ENCODE assay signal across 21 cellular contexts in genomic region chrX:8607326-8607725, GRCh38.
A peak's percentile ranks its signal among the peaks of the same experiment; 100 is the strongest.
DNase-seq lines count a peak whose midpoint lies in the region; TF ChIP-seq lines count a peak whose summit lies in the region.
"Had no signal": no experiment of that assay in that cellular context is flagged by ENCODE, and none has a peak within 500 bp of the region (broad histone marks: within the 10 kb centered on the region; RNA-seq: fewer than 3 reads in every experiment).

No MANE protein-coding gene starts in this region.

- DNase-seq in Caki2 (ENCODE audit: low read depth) (peak; percentile 80), NCI-H69 (lab: John Stamatoyannopoulos, UW) (peak; percentile 5), choroid plexus epithelial cell (ENCODE audit: low read depth) (peak; percentile 20), kidney tubule cell (ENCODE audit: low spot score) (peak; percentile 38), COLO829 (ENCODE audit: low spot score) (no peak), retina (no peak), NCI-H526 treated with DMSO at 0.1 percent for 48 hours (lab: John Stamatoyannopoulos, UW) (no peak)
- no peak for DNase-seq in activated CD4-positive, alpha-beta memory T cell treated with anti-CD3 and anti-CD28 coated beads, Interleukin-2, amount 10 ng/mL, durations not matched to agents 7 days and 5 days
- DNase-seq: activated naive CD8-positive, alpha-beta T cell treated with anti-CD3 and anti-CD28 coated beads, Interleukin-2, amount 50 U/mL, for 24 hours; CD4-positive, alpha-beta memory T cell; heart left ventricle; immature natural killer cell; mesenchymal stem cell; MM.1S; NCI-H187; NCI-H446; stimulated activated naive CD4-positive, alpha-beta T cell treated with Interleukin-2 at 50 U/mL for 16 hours had no signal

- in situ Hi-C loops in Caki2 (cut with HindIII; ENCODE audit: low pct_unique_long_range_greater_than_20kb, low sequenced_read_pairs) = no loop called here

- POLR2A ChIA-PET in activated CD4-positive, alpha-beta memory T cell treated with anti-CD3 and anti-CD28 coated beads, Interleukin-2, amount 10 ng/mL, durations not matched to agents 7 days and 5 days (lab: Charles Lee) = no interaction called here

- no peak for TF ChIP-seq CTCF in choroid plexus epithelial cell (conservative IDR thresholded peaks at IDR 0.05; ENCODE audit: low read depth, low read length)

- H3K4me1 Mint-ChIP-seq in activated CD4-positive, alpha-beta memory T cell treated with anti-CD3 and anti-CD28 coated beads, Interleukin-2, amount 10 ng/mL, durations not matched to agents 7 days and 5 days = no peaks in the 10 kb centered on the region
- H3K4me1 Mint-ChIP-seq: activated naive CD8-positive, alpha-beta T cell treated with anti-CD3 and anti-CD28 coated beads, Interleukin-2, amount 50 U/mL, for 24 hours; activated T-helper 17 cell treated with anti-CD3 and anti-CD28 coated beads, Interleukin-2, amount 50 U/mL, for 72 hours; CD4-positive, alpha-beta memory T cell; immature natural killer cell had no signal

- no peak overlapping the region for H3K4me3 ChIP-seq in choroid plexus epithelial cell (ENCODE audit: low read depth, low read length)
- H3K4me3 ChIP-seq: heart left ventricle had no signal

- H3K36me3 Mint-ChIP-seq in activated CD4-positive, alpha-beta memory T cell treated with anti-CD3 and anti-CD28 coated beads, Interleukin-2, amount 10 ng/mL, durations not matched to agents 7 days and 5 days (ENCODE audit: low read depth) = no peaks in the 10 kb centered on the region
- H3K36me3 Mint-ChIP-seq: CD4-positive, alpha-beta memory T cell; immature natural killer cell; natural killer cell treated with Interleukin-12 subunit alpha and Interleukin-12 subunit beta and Interleukin-15 and Interleukin-18, amount 100 ng/mL, for 72 hours; type B pancreatic cell had no signal

- H3K9me3 Mint-ChIP-seq in activated CD4-positive, alpha-beta memory T cell treated with anti-CD3 and anti-CD28 coated beads, Interleukin-2, amount 10 ng/mL, durations not matched to agents 7 days and 5 days = no peaks in the 10 kb centered on the region
- H3K9me3 Mint-ChIP-seq: activated naive CD8-positive, alpha-beta T cell treated with anti-CD3 and anti-CD28 coated beads, Interleukin-2, amount 50 U/mL, for 24 hours; activated T-helper 17 cell treated with anti-CD3 and anti-CD28 coated beads, Interleukin-2, amount 50 U/mL, for 72 hours; T-helper 2 cell treated with Interferon-gamma antibody and Interleukin-4, amounts not matched to agents 5 μg/mL and 100 μg/mL, for 36 hours; type B pancreatic cell had no signal

- H3K27me3 Mint-ChIP-seq in activated CD4-positive, alpha-beta memory T cell treated with anti-CD3 and anti-CD28 coated beads, Interleukin-2, amount 10 ng/mL, durations not matched to agents 7 days and 5 days = no peaks in the 10 kb centered on the region
- H3K27me3 Mint-ChIP-seq: activated naive CD8-positive, alpha-beta T cell treated with anti-CD3 and anti-CD28 coated beads, Interleukin-2, amount 50 U/mL, for 24 hours; activated T-helper 17 cell treated with anti-CD3 and anti-CD28 coated beads, Interleukin-2, amount 50 U/mL, for 72 hours; CD4-positive, alpha-beta memory T cell; natural killer cell treated with Interleukin-12 subunit alpha and Interleukin-12 subunit beta and Interleukin-15 and Interleukin-18, amount 100 ng/mL, for 72 hours; type B pancreatic cell had no signal

- CTCF ChIA-PET in activated CD4-positive, alpha-beta memory T cell treated with anti-CD3 and anti-CD28 coated beads, Interleukin-2, amount 10 ng/mL, durations not matched to agents 7 days and 5 days (lab: Charles Lee) = no interaction called here

- no peak overlapping the region for H3K27ac Mint-ChIP-seq in activated CD4-positive, alpha-beta memory T cell treated with anti-CD3 and anti-CD28 coated beads, Interleukin-2, amount 10 ng/mL, durations not matched to agents 7 days and 5 days
- H3K27ac Mint-ChIP-seq: activated naive CD8-positive, alpha-beta T cell treated with anti-CD3 and anti-CD28 coated beads, Interleukin-2, amount 50 U/mL, for 24 hours; activated T-helper 17 cell treated with anti-CD3 and anti-CD28 coated beads, Interleukin-2, amount 50 U/mL, for 72 hours; CD4-positive, alpha-beta memory T cell; immature natural killer cell; natural killer cell treated with Interleukin-12 subunit alpha and Interleukin-12 subunit beta and Interleukin-15 and Interleukin-18, amount 100 ng/mL, for 72 hours; T-helper 2 cell treated with Interferon-gamma antibody and Interleukin-4, amounts not matched to agents 5 μg/mL and 100 μg/mL, for 36 hours; type B pancreatic cell had no signal

- H3K4me3 Mint-ChIP-seq in activated CD4-positive, alpha-beta memory T cell treated with anti-CD3 and anti-CD28 coated beads, Interleukin-2, amount 10 ng/mL, durations not matched to agents 7 days and 5 days = no peak overlapping the region
- H3K4me3 Mint-ChIP-seq: activated naive CD8-positive, alpha-beta T cell treated with anti-CD3 and anti-CD28 coated beads, Interleukin-2, amount 50 U/mL, for 24 hours; activated T-helper 17 cell treated with anti-CD3 and anti-CD28 coated beads, Interleukin-2, amount 50 U/mL, for 72 hours; CD4-positive, alpha-beta memory T cell; immature natural killer cell; natural killer cell treated with Interleukin-12 subunit alpha and Interleukin-12 subunit beta and Interleukin-15 and Interleukin-18, amount 100 ng/mL, for 72 hours; T-helper 2 cell treated with Interferon-gamma antibody and Interleukin-4, amounts not matched to agents 5 μg/mL and 100 μg/mL, for 36 hours; type B pancreatic cell had no signal

Comparison
In these comparisons a context has a peak if more than half of its experiments do, and no peak if none do; other contexts are left out.
1. DNase-seq: peak in Caki2 (single experiment), NCI-H69 (single experiment), choroid plexus epithelial cell (single experiment) and kidney tubule cell (single experiment); none in COLO829 (single experiment), activated CD4-positive, alpha-beta memory T cell treated with anti-CD3 and anti-CD28 coated beads, Interleukin-2, amount 10 ng/mL, durations not matched to agents 7 days and 5 days (single experiment), retina (single experiment) and NCI-H526 treated with DMSO at 0.1 percent for 48 hours (single experiment).